In genomic region chr19:43776285-43776684, GRCh38 we compare ENCODE assay signal across 10 cellular contexts. TPM values are rescaled to one million over a fixed set of nuclear protein-coding genes. Genes with fewer than 3 reads are reported as not detected.
DNase-seq lines count a peak whose midpoint lies in the region; ATAC-seq, FAIRE-seq and TF ChIP-seq lines count a peak whose summit lies in the region.
"Had no signal": no experiment of that assay in that cellular context is flagged by ENCODE, and none has a peak within 500 bp of the region (broad histone marks: within the 10 kb centered on the region; RNA-seq: fewer than 3 reads in every experiment).

No MANE protein-coding gene starts in this region.

- BruUV-seq in IMR-90 (replicated peaks; lab: Mats Ljungman, UMichigan), result no TSS peak

- H3K23ac ChIP-seq in IMR-90 (ENCODE audit: low read depth, low read length) (no peak overlapping the region), H1 (ENCODE audit: insufficient read length) (no peak overlapping the region)

- H2AK5ac ChIP-seq in IMR-90 (ENCODE audit: low read depth, low read length) (0 out of 2 replicates have a peak overlapping the region, but pooled peaks have one; percentile 13), H1 (ENCODE audit: low read depth, low read length) (no peak overlapping the region)

- FAIRE-seq in H1 (lab: Jason Lieb, UNC), result no peak

- TF ChIP-seq RAD21 in IMR-90 (IDR thresholded peaks at IDR 0.05; ENCODE audit: low read length) (no peak), H1 (IDR thresholded peaks at IDR 0.05 in 1 of 2, conservative IDR thresholded peaks at IDR 0.05 in 1 of 2; ENCODE audit: low read depth in 2 of 2, low read length in 2 of 2) (no peak)

- H3F3A ChIP-seq in GM23338 (replicated peaks; ENCODE audit: low read depth), result no peaks in the 10 kb centered on the region

- no peak overlapping the region for H2BK12ac ChIP-seq in H1 (ENCODE audit: low read depth, low read length)

- H4K8ac ChIP-seq in IMR-90 (ENCODE audit: low read depth in 2 of 2, low read length in 2 of 2) (no peak overlapping the region), H1 (ENCODE audit: extremely low read depth, insufficient read depth, low read length) (no peak overlapping the region)

- H3K79me2 ChIP-seq in H1 (ENCODE audit: control insufficient read depth in 1 of 2, insufficient read depth in 2 of 2, low read length in 2 of 2) (no peaks in the 10 kb centered on the region), GM23338 (replicated peaks; ENCODE audit: insufficient read depth) (no peaks in the 10 kb centered on the region)

- no peak for TF ChIP-seq POLR2A in IMR-90 (IDR thresholded peaks at IDR 0.05; ENCODE audit: low read depth, low read length)
- no peak for TF ChIP-seq POLR2A in H1 (IDR thresholded peaks at IDR 0.05; ENCODE audit: control extremely low read depth in 1 of 2, low read depth in 2 of 2, low read length in 2 of 2)

- H3K18ac ChIP-seq in IMR-90 (ENCODE audit: low read depth, low read length) (no peak overlapping the region), H1 (ENCODE audit: extremely low read depth, low read length) (no peak overlapping the region)

- no peaks in the 10 kb centered on the region for H3K79me1 ChIP-seq in IMR-90 (ENCODE audit: low read depth in 1 of 2, low read length in 2 of 2)
- H3K79me1 ChIP-seq in H1 (ENCODE audit: low read depth, low read length), result no peaks in the 10 kb centered on the region; the same call in 1 of the 2 replicates

- H2AFZ ChIP-seq in IMR-90 (replicated peaks; ENCODE audit: low read length, poor library complexity) (no peak overlapping the region), H1 (ENCODE audit: low read length) (no peak overlapping the region), GM23338 (no peak overlapping the region)

- H3K27me3 ChIP-seq in IMR-90 (ENCODE audit: control insufficient read depth, insufficient read depth, low read length), result peaks cover 11% of the 10 kb centered on the region
- H3K27me3 ChIP-seq in H1 (replicated peaks in 1 of 4; ENCODE audit: control insufficient read depth in 3 of 4, extremely low read depth in 1 of 4, insufficient read depth in 3 of 4, low read length in 3 of 4), result peaks cover 11 to 35% (median 28%) of the 10 kb centered on the region in 4 experiments
- peaks cover 44% of the 10 kb centered on the region for H3K27me3 ChIP-seq in GM23338 (ENCODE audit: insufficient read depth)
- H3K27me3 ChIP-seq in WERI-Rb-1 (ENCODE audit: insufficient read depth, low read depth, severe bottlenecking), result no peaks in the 10 kb centered on the region
- H3K27me3 ChIP-seq: MG63 had no signal

- DNase-seq in IMR-90 (no peak), H1 (ENCODE audit: low read depth in 1 of 2, low spot score in 2 of 2) (no peak), DMS 273 treated with DMSO at 0.1 percent for 48 hours (lab: John Stamatoyannopoulos, UW) (no peak), GM23338 (ENCODE audit: low spot score) (no peak), WERI-Rb-1 (no peak)
- no peak for DNase-seq in activated CD4-positive, alpha-beta memory T cell treated with anti-CD3 and anti-CD28 coated beads, Interleukin-2, amount 10 ng/mL, durations not matched to agents 7 days and 5 days
- DNase-seq in stimulated activated effector memory CD8-positive, alpha-beta T cell treated with anti-CD3 and anti-CD28 coated beads, Interleukin-12 subunit alpha, Interleukin-12 subunit beta, amount 100 ng/mL, for 72 hours (ENCODE audit: low spot score in 2 of 2), result no peak
- DNase-seq: amygdala, MG63, NCI-H526 had no signal

- CTCF ChIA-PET in IMR-90 (lab: Yijun Ruan, JAX), result interaction anchor here (0.9 kb wide), 1 partner anchor 11 kb away, joined by 3 read pairs; no protein-coding TSS in a partner anchor
- CTCF ChIA-PET in activated CD4-positive, alpha-beta memory T cell treated with anti-CD3 and anti-CD28 coated beads, Interleukin-2, amount 10 ng/mL, durations not matched to agents 7 days and 5 days (lab: Charles Lee), result interaction anchor here (0.8 to 8.6 kb wide), 3 partner anchors 9 to 31 kb away, joined by 3 to 124 read pairs (median 9); no protein-coding TSS in a partner anchor
- CTCF ChIA-PET in H1 (lab: Charles Lee; ENCODE audit: partially characterized antibody), result interaction anchor here (0.6 to 37.0 kb wide), 10 partner anchors 9 to 256 kb away, joined by 3 to 703 read pairs (median 3); partner anchors contain the start of genes PLAUR and SMG9

- H3K27ac ChIP-seq in IMR-90 (ENCODE audit: insufficient read depth, low read length) (no peak overlapping the region), H1 (ENCODE audit: low read depth, low read length) (no peak overlapping the region), GM23338 (ENCODE audit: low read depth) (no peak overlapping the region), WERI-Rb-1 (no peak overlapping the region)

- H2BK120ac ChIP-seq in IMR-90 (ENCODE audit: low read depth, low read length), result no peak overlapping the region
- no peak overlapping the region for H2BK120ac ChIP-seq in H1 (replicated peaks; ENCODE audit: low read depth, low read length)

- no peak overlapping the region for H3K4me3 ChIP-seq in IMR-90 (ENCODE audit: insufficient read depth, low read depth, low read length)
- no peak overlapping the region for H3K4me3 ChIP-seq in H1 (ENCODE audit: extremely low read depth in 1 of 4, insufficient read depth in 2 of 4, low read depth in 3 of 4, low read length in 4 of 4)
- H3K4me3 ChIP-seq in GM23338, result no peak overlapping the region
- H3K4me3 ChIP-seq in WERI-Rb-1 (ENCODE audit: low read depth, low read length), result no peak overlapping the region
- H3K4me3 ChIP-seq: MG63 had no signal

- H2BK20ac ChIP-seq in IMR-90 (ENCODE audit: low read depth, low read length) (no peak overlapping the region), H1 (ENCODE audit: low read length) (no peak overlapping the region)

- no peaks in the 10 kb centered on the region for H3K9me3 Mint-ChIP-seq in activated CD4-positive, alpha-beta memory T cell treated with anti-CD3 and anti-CD28 coated beads, Interleukin-2, amount 10 ng/mL, durations not matched to agents 7 days and 5 days
- H3K9me3 Mint-ChIP-seq in stimulated activated effector memory CD8-positive, alpha-beta T cell treated with anti-CD3 and anti-CD28 coated beads, Interleukin-12 subunit alpha, Interleukin-12 subunit beta, amount 100 ng/mL, for 72 hours, result no peaks in the 10 kb centered on the region
- H3K9me3 Mint-ChIP-seq in GM23338, result no peaks in the 10 kb centered on the region; the same call in 2 of the 3 replicates

- no peak overlapping the region for H4K5ac ChIP-seq in IMR-90 (ENCODE audit: low read depth, low read length)
- H4K5ac ChIP-seq in H1 (ENCODE audit: insufficient read length, low read depth, low read length), result no peak overlapping the region

- H2BK15ac ChIP-seq in IMR-90 (ENCODE audit: low read depth, low read length) (no peak overlapping the region), H1 (ENCODE audit: low read length) (no peak overlapping the region)

- ATAC-seq in IMR-90 (ENCODE audit: low read depth), result no peak
- peak; percentile 29 for ATAC-seq in stimulated activated effector memory CD8-positive, alpha-beta T cell treated with anti-CD3 and anti-CD28 coated beads, Interleukin-12 subunit alpha, Interleukin-12 subunit beta, amount 100 ng/mL, for 72 hours
- ATAC-seq in GM23338, result no peak

- POLR2A ChIA-PET in IMR-90 (lab: Charles Lee; ENCODE audit: unreplicated experiment), result no interaction called here
- POLR2A ChIA-PET in activated CD4-positive, alpha-beta memory T cell treated with anti-CD3 and anti-CD28 coated beads, Interleukin-2, amount 10 ng/mL, durations not matched to agents 7 days and 5 days (lab: Charles Lee), result interaction anchor here (1.1 to 9.4 kb wide), 4 partner anchors 9 to 21 kb away, joined by 4 to 152 read pairs (median 77); partner anchors contain the start of gene SMG9
- POLR2A ChIA-PET in H1 (lab: Charles Lee; ENCODE audit: partially characterized antibody), result interaction anchor here (5.3 kb wide), 1 partner anchor 22 kb away, joined by 23 read pairs; the partner anchor contains the start of gene SMG9

- H3K36me3 ChIP-seq in IMR-90 (ENCODE audit: control insufficient read depth, insufficient read depth, low read length) (no peaks in the 10 kb centered on the region), H1 (ENCODE audit: control insufficient read depth in 2 of 4, insufficient read depth in 4 of 4, low read length in 3 of 4) (no peaks in the 10 kb centered on the region), GM23338 (ENCODE audit: insufficient read depth) (no peaks in the 10 kb centered on the region), WERI-Rb-1 (no peaks in the 10 kb centered on the region)
- H3K36me3 ChIP-seq: MG63 had no signal

- H3K9me3 ChIP-seq in IMR-90 (ENCODE audit: control insufficient read depth, insufficient read depth, low read length), result no peaks in the 10 kb centered on the region
- H3K9me3 ChIP-seq in H1 (ENCODE audit: insufficient read depth in 2 of 2, low read depth in 1 of 2, low read length in 1 of 2), result no peaks in the 10 kb centered on the region
- H3K9me3 ChIP-seq in WERI-Rb-1 (ENCODE audit: severe bottlenecking), result no peaks in the 10 kb centered on the region
- H3K9me3 ChIP-seq: MG63 had no signal

- peaks cover 49% of the 10 kb centered on the region for H3K4me1 Mint-ChIP-seq in activated CD4-positive, alpha-beta memory T cell treated with anti-CD3 and anti-CD28 coated beads, Interleukin-2, amount 10 ng/mL, durations not matched to agents 7 days and 5 days
- H3K4me1 Mint-ChIP-seq in stimulated activated effector memory CD8-positive, alpha-beta T cell treated with anti-CD3 and anti-CD28 coated beads, Interleukin-12 subunit alpha, Interleukin-12 subunit beta, amount 100 ng/mL, for 72 hours, result peaks cover 54% of the 10 kb centered on the region
- H3K4me1 Mint-ChIP-seq in GM23338, result peaks cover 50% of the 10 kb centered on the region

- no peaks in the 10 kb centered on the region for H4K20me1 ChIP-seq in IMR-90 (ENCODE audit: insufficient read depth, low read length)
- H4K20me1 ChIP-seq in H1 (replicated peaks in 1 of 2; ENCODE audit: control insufficient read depth in 1 of 2, insufficient read depth in 2 of 2, low read length in 2 of 2), result peaks cover 0 to 1% of the 10 kb centered on the region in 2 experiments
- no peaks in the 10 kb centered on the region for H4K20me1 ChIP-seq in GM23338 (replicated peaks; ENCODE audit: insufficient read depth)

- TF ChIP-seq EP300 in H1 (IDR thresholded peaks at IDR 0.05; ENCODE audit: borderline replicate concordance in 1 of 2, low read depth in 2 of 2, low read length in 2 of 2), result no peak

- WGBS in IMR-90 (ENCODE audit: extremely low coverage in 2 of 2, insufficient read length in 1 of 2), 2 experiments, result 100% methylated on average over 2 of the region's 10 CpGs; no CpG with 5 or more reads in 1 of the 2 experiments
- 71% methylated on average over 5 of the region's 10 CpGs; no CpG with 5 or more reads in 1 of the 2 experiments for WGBS in H1 (ENCODE audit: extremely low coverage in 1 of 2, insufficient coverage in 1 of 2, insufficient read length in 1 of 2, insufficient replicate concordance in 2 of 2, low coverage in 1 of 2, low lambda C conversion rate in 2 of 2, missing lambda C conversion rate in 1 of 2), 2 experiments

- peaks cover 9% of the 10 kb centered on the region for H3K23me2 ChIP-seq in H1 (ENCODE audit: low read depth, low read length)

- H3K9ac ChIP-seq in IMR-90 (ENCODE audit: low read depth, low read length), result no peak overlapping the region
- no peak overlapping the region for H3K9ac ChIP-seq in H1 (replicated peaks in 1 of 4; ENCODE audit: extremely low read depth in 1 of 4, low read depth in 3 of 4, low read length in 3 of 4)

- intact Hi-C loops in IMR-90 (cut with micrococcal nuclease), result no loop called here

- in situ Hi-C loops in IMR-90 (cut with MboI; ENCODE audit: low sequenced_read_pairs), result no loop called here

- H3K9me1 ChIP-seq in IMR-90 (ENCODE audit: insufficient read depth, low read length), result peaks cover 3% of the 10 kb centered on the region

- H3K56ac ChIP-seq in IMR-90 (ENCODE audit: extremely low read depth, insufficient read depth, low read length) (no peak overlapping the region), H1 (replicated peaks; ENCODE audit: insufficient read length, low read depth, low read length) (no peak overlapping the region)

- H3K4me3 Mint-ChIP-seq in activated CD4-positive, alpha-beta memory T cell treated with anti-CD3 and anti-CD28 coated beads, Interleukin-2, amount 10 ng/mL, durations not matched to agents 7 days and 5 days, result peak overlapping the region; percentile 34
- H3K4me3 Mint-ChIP-seq in stimulated activated effector memory CD8-positive, alpha-beta T cell treated with anti-CD3 and anti-CD28 coated beads, Interleukin-12 subunit alpha, Interleukin-12 subunit beta, amount 100 ng/mL, for 72 hours, result peak overlapping the region; percentile 78
- H3K4me3 Mint-ChIP-seq in GM23338, result no peak overlapping the region

- no peak overlapping the region for H3K4me2 ChIP-seq in IMR-90 (ENCODE audit: low read depth, low read length)
- 0 out of 4 replicates have a peak overlapping the region, but pooled peaks of 1 of the 2 experiments have one; percentile 2 for H3K4me2 ChIP-seq in H1 (ENCODE audit: insufficient read depth in 1 of 2, low read depth in 2 of 2, low read length in 2 of 2)
- H3K4me2 ChIP-seq in GM23338, result no peak overlapping the region

- no peak overlapping the region for H3K14ac ChIP-seq in IMR-90 (replicated peaks; ENCODE audit: low read depth, low read length)
- no peak overlapping the region for H3K14ac ChIP-seq in H1 (ENCODE audit: insufficient read length)

- no peak for TF ChIP-seq CTCF in IMR-90 (conservative IDR thresholded peaks at IDR 0.05; ENCODE audit: low read depth, low read length)
- TF ChIP-seq CTCF in H1 (IDR thresholded peaks at IDR 0.05; ENCODE audit: control extremely low read depth in 1 of 3, insufficient read depth in 1 of 3, low read depth in 1 of 3, low read length in 3 of 3), result no peak
- TF ChIP-seq CTCF in GM23338 (conservative IDR thresholded peaks at IDR 0.05; ENCODE audit: low read depth in 2 of 2), result peak in 1 of 2 experiments; percentile 15; a peak in 1 of 4 replicates
- no peak for TF ChIP-seq CTCF in WERI-Rb-1 (IDR thresholded peaks at IDR 0.05; ENCODE audit: low read depth, low read length)

- no peak overlapping the region for H3K4ac ChIP-seq in IMR-90 (ENCODE audit: low read depth, low read length)
- no peak overlapping the region for H3K4ac ChIP-seq in H1 (replicated peaks; ENCODE audit: insufficient read length, low read depth, low read length)

- dilution Hi-C loops in IMR-90 (cut with HindIII; ENCODE audit: low sequenced_read_pairs, unreplicated experiment), result no loop called here

- H3K9me2 ChIP-seq in GM23338 (ENCODE audit: insufficient read depth), result no peaks in the 10 kb centered on the region

- H2AK9ac ChIP-seq in IMR-90 (replicated peaks; ENCODE audit: low read depth, low read length, poor library complexity), result no peak overlapping the region

- no peaks in the 10 kb centered on the region for H3K27me3 Mint-ChIP-seq in activated CD4-positive, alpha-beta memory T cell treated with anti-CD3 and anti-CD28 coated beads, Interleukin-2, amount 10 ng/mL, durations not matched to agents 7 days and 5 days
- H3K27me3 Mint-ChIP-seq in GM23338 (ENCODE audit: insufficient read depth, low read depth, poor library complexity), result peaks cover 43% of the 10 kb centered on the region

- H3K36me3 Mint-ChIP-seq in activated CD4-positive, alpha-beta memory T cell treated with anti-CD3 and anti-CD28 coated beads, Interleukin-2, amount 10 ng/mL, durations not matched to agents 7 days and 5 days (ENCODE audit: low read depth), result peaks cover 62% of the 10 kb centered on the region
- peaks cover 94% of the 10 kb centered on the region for H3K36me3 Mint-ChIP-seq in stimulated activated effector memory CD8-positive, alpha-beta T cell treated with anti-CD3 and anti-CD28 coated beads, Interleukin-12 subunit alpha, Interleukin-12 subunit beta, amount 100 ng/mL, for 72 hours
- no peaks in the 10 kb centered on the region for H3K36me3 Mint-ChIP-seq in GM23338 (ENCODE audit: low read depth)

- peak overlapping the region; percentile 72 for H3K27ac Mint-ChIP-seq in activated CD4-positive, alpha-beta memory T cell treated with anti-CD3 and anti-CD28 coated beads, Interleukin-2, amount 10 ng/mL, durations not matched to agents 7 days and 5 days
- peak overlapping the region; percentile 23 for H3K27ac Mint-ChIP-seq in stimulated activated effector memory CD8-positive, alpha-beta T cell treated with anti-CD3 and anti-CD28 coated beads, Interleukin-12 subunit alpha, Interleukin-12 subunit beta, amount 100 ng/mL, for 72 hours
- no peak overlapping the region for H3K27ac Mint-ChIP-seq in GM23338

- H4K91ac ChIP-seq in IMR-90 (ENCODE audit: insufficient read depth, low read depth, low read length), result no peak overlapping the region
- H4K91ac ChIP-seq in H1 (replicated peaks; ENCODE audit: insufficient read length, low read length), result no peak overlapping the region

- H2BK5ac ChIP-seq in IMR-90 (ENCODE audit: low read depth, low read length, poor library complexity, severe bottlenecking), result no peak overlapping the region
- H2BK5ac ChIP-seq in H1 (ENCODE audit: low read depth, low read length), result no peak overlapping the region

- peaks cover 7% of the 10 kb centered on the region for H3K4me1 ChIP-seq in IMR-90 (ENCODE audit: control insufficient read depth, insufficient read depth, low read length)
- peaks cover 4 to 20% (median 11%) of the 10 kb centered on the region in 4 experiments for H3K4me1 ChIP-seq in H1 (replicated peaks in 1 of 4; ENCODE audit: control insufficient read depth in 3 of 4, insufficient read depth in 4 of 4, low read length in 3 of 4)
- peaks cover 36% of the 10 kb centered on the region for H3K4me1 ChIP-seq in GM23338 (ENCODE audit: insufficient read depth)

RNA-seq across cellular contexts. Expression of gene KCNN4, which starts 4.5 kb away (rescaled TPM):
- total RNA-seq in IMR-90 (2012; rRNA removed), result 0.54 and 0.83 TPM in 2 replicates
- polyA plus RNA-seq in IMR-90 (2012; rRNA removed) (0.99 and 1.2 TPM in 2 replicates), H1 (2011; rRNA removed) (1.5 and 2.0 TPM in 2 replicates), GM23338 (2016; fragmentation: Nextera tagmentation; extraction: Ambion mirVana) (0.75 and 0.86 TPM in 2 replicates)
- polyA plus RNA-seq in IMR-90 (2012; cell fraction: cytosol; rRNA removed), result 0.80 and 0.93 TPM in 2 replicates
- 1.3 and 4.5 TPM in 2 replicates for polyA plus RNA-seq in IMR-90 (2012; cell fraction: nucleus; rRNA removed; ENCODE audit: low replicate concordance)
- total RNA-seq in activated CD4-positive, alpha-beta memory T cell treated with anti-CD3 and anti-CD28 coated beads, Interleukin-2, amount 10 ng/mL, durations not matched to agents 7 days and 5 days, result 10 to 100 TPM; 71.7 to 72.3 TPM
- 0.78 and 1.0 TPM in 2 replicates for total RNA-seq in H1 (2021; fragmentation: NEBNext Ultra II Directional; extraction: Animal tissue kit (Norgen Biotek cat#: 25700))
- polyA plus RNA-seq in H1 (2011; cell fraction: cytosol; rRNA removed), result 1.6 TPM
- 3.1 TPM for polyA plus RNA-seq in H1 (2011; cell fraction: nucleus; rRNA removed)
- polyA plus RNA-seq in H1 (2012, experiment 1 of 2), result 0.64 to 1.2 TPM (median 0.86 TPM) in 4 replicates
- 0.56 TPM for polyA plus RNA-seq in H1 (2012, experiment 2 of 2)
- polyA plus RNA-seq in H1 (2013, experiment 1 of 2), result 1.1 TPM
- 1.1 TPM for polyA plus RNA-seq in H1 (2013, experiment 2 of 2)
- polyA minus RNA-seq in H1 (2011; rRNA and poly(A)+ RNA removed), result 0.39 and 0.54 TPM in 2 replicates
- not detected for polyA minus RNA-seq in H1 (2011; cell fraction: cytosol; rRNA and poly(A)+ RNA removed)
- 2.1 TPM for polyA minus RNA-seq in H1 (2011; cell fraction: nucleus; rRNA and poly(A)+ RNA removed)
- total RNA-seq in GM23338 (2014; rRNA removed; shearing (Covaris generic)), result 3.2 and 3.4 TPM in 2 replicates

RNA-seq across cellular contexts. Expression of gene SMG9, which starts 21.5 kb away (rescaled TPM):
- total RNA-seq in IMR-90 (2012; rRNA removed), result 4.8 and 5.8 TPM in 2 replicates
- polyA plus RNA-seq in IMR-90 (2012; rRNA removed) (21.4 and 24.3 TPM in 2 replicates), H1 (2011; rRNA removed) (20.4 and 25.6 TPM in 2 replicates), GM23338 (2016; fragmentation: Nextera tagmentation; extraction: Ambion mirVana) (14.0 and 15.7 TPM in 2 replicates)
- 8.3 and 9.1 TPM in 2 replicates for polyA plus RNA-seq in IMR-90 (2012; cell fraction: cytosol; rRNA removed)
- 60.7 and 76.3 TPM in 2 replicates for polyA plus RNA-seq in IMR-90 (2012; cell fraction: nucleus; rRNA removed; ENCODE audit: low replicate concordance)
- total RNA-seq in activated CD4-positive, alpha-beta memory T cell treated with anti-CD3 and anti-CD28 coated beads, Interleukin-2, amount 10 ng/mL, durations not matched to agents 7 days and 5 days, result 10 to 100 TPM; 58.1 to 64.6 TPM
- 28.7 and 34.0 TPM in 2 replicates for total RNA-seq in H1 (2021; fragmentation: NEBNext Ultra II Directional; extraction: Animal tissue kit (Norgen Biotek cat#: 25700))
- polyA plus RNA-seq in H1 (2011; cell fraction: cytosol; rRNA removed), result 16.5 TPM
- polyA plus RNA-seq in H1 (2011; cell fraction: nucleus; rRNA removed), result 50.0 TPM
- 21.5 to 33.3 TPM (median 28.7 TPM) in 4 replicates for polyA plus RNA-seq in H1 (2012, experiment 1 of 2)
- 14.0 TPM for polyA plus RNA-seq in H1 (2012, experiment 2 of 2)
- polyA plus RNA-seq in H1 (2013, experiment 1 of 2), result 13.1 TPM
- 12.1 TPM for polyA plus RNA-seq in H1 (2013, experiment 2 of 2)
- polyA minus RNA-seq in H1 (2011; rRNA and poly(A)+ RNA removed), result 13.7 and 13.8 TPM in 2 replicates
- polyA minus RNA-seq in H1 (2011; cell fraction: cytosol; rRNA and poly(A)+ RNA removed), result 12.5 TPM
- 15.1 TPM for polyA minus RNA-seq in H1 (2011; cell fraction: nucleus; rRNA and poly(A)+ RNA removed)
- 6.3 and 13.2 TPM in 2 replicates for total RNA-seq in GM23338 (2014; rRNA removed; shearing (Covaris generic))

RNA-seq across cellular contexts. Expression of gene LYPD5, which starts 26.0 kb away (rescaled TPM):
- total RNA-seq in IMR-90 (2012; rRNA removed), result under 0.01 and 0.36 TPM in 2 replicates
- polyA plus RNA-seq in IMR-90 (2012; rRNA removed), result 0.27 and 0.31 TPM in 2 replicates
- 0.15 and 0.93 TPM in 2 replicates for polyA plus RNA-seq in IMR-90 (2012; cell fraction: cytosol; rRNA removed)
- 0.36 and 0.54 TPM in 2 replicates for polyA plus RNA-seq in IMR-90 (2012; cell fraction: nucleus; rRNA removed; ENCODE audit: low replicate concordance)
- total RNA-seq in activated CD4-positive, alpha-beta memory T cell treated with anti-CD3 and anti-CD28 coated beads, Interleukin-2, amount 10 ng/mL, durations not matched to agents 7 days and 5 days, result under 1 TPM; 0.70 to 0.71 TPM
- 0.59 and 0.74 TPM in 2 replicates for total RNA-seq in H1 (2021; fragmentation: NEBNext Ultra II Directional; extraction: Animal tissue kit (Norgen Biotek cat#: 25700))
- polyA plus RNA-seq in H1 (2011; rRNA removed), result 4.3 TPM in 2 replicates
- polyA plus RNA-seq in H1 (2011; cell fraction: cytosol; rRNA removed), result 2.2 TPM
- polyA plus RNA-seq in H1 (2011; cell fraction: nucleus; rRNA removed), result 3.5 TPM
- polyA plus RNA-seq in H1 (2012, experiment 1 of 2), result 0.83 to 1.4 TPM (median 1.0 TPM) in 4 replicates
- 1.2 TPM for polyA plus RNA-seq in H1 (2012, experiment 2 of 2)
- polyA plus RNA-seq in H1 (2013, experiment 1 of 2), result 1.0 TPM
- 0.75 TPM for polyA plus RNA-seq in H1 (2013, experiment 2 of 2)
- polyA minus RNA-seq in H1 (2011; rRNA and poly(A)+ RNA removed), result 1.4 and 1.5 TPM in 2 replicates
- 0.88 TPM for polyA minus RNA-seq in H1 (2011; cell fraction: cytosol; rRNA and poly(A)+ RNA removed)
- polyA minus RNA-seq in H1 (2011; cell fraction: nucleus; rRNA and poly(A)+ RNA removed), result 6.1 TPM
- 0.54 and 1.1 TPM in 2 replicates for total RNA-seq in GM23338 (2014; rRNA removed; shearing (Covaris generic))
- polyA plus RNA-seq in GM23338 (2016; fragmentation: Nextera tagmentation; extraction: Ambion mirVana), result 0.61 and 1.5 TPM in 2 replicates

RNA-seq across cellular contexts. Expression of gene ZNF283, which starts 50.8 kb away (rescaled TPM):
- total RNA-seq in IMR-90 (2012; rRNA removed), result 5.0 and 10.3 TPM in 2 replicates
- polyA plus RNA-seq in IMR-90 (2012; rRNA removed) (1.2 and 2.1 TPM in 2 replicates), H1 (2011; rRNA removed) (1.1 and 1.6 TPM in 2 replicates), GM23338 (2016; fragmentation: Nextera tagmentation; extraction: Ambion mirVana) (3.0 and 3.1 TPM in 2 replicates)
- polyA plus RNA-seq in IMR-90 (2012; cell fraction: cytosol; rRNA removed), result 0.08 and 0.53 TPM in 2 replicates
- 0.45 and 3.6 TPM in 2 replicates for polyA plus RNA-seq in IMR-90 (2012; cell fraction: nucleus; rRNA removed; ENCODE audit: low replicate concordance)
- 1 to 10 TPM; 6.5 to 6.8 TPM for total RNA-seq in activated CD4-positive, alpha-beta memory T cell treated with anti-CD3 and anti-CD28 coated beads, Interleukin-2, amount 10 ng/mL, durations not matched to agents 7 days and 5 days
- 3.6 and 4.3 TPM in 2 replicates for total RNA-seq in H1 (2021; fragmentation: NEBNext Ultra II Directional; extraction: Animal tissue kit (Norgen Biotek cat#: 25700))
- polyA plus RNA-seq in H1 (2011; cell fraction: cytosol; rRNA removed), result 1.8 TPM
- polyA plus RNA-seq in H1 (2011; cell fraction: nucleus; rRNA removed), result 2.0 TPM
- polyA plus RNA-seq in H1 (2012, experiment 1 of 2), result 3.4 to 5.3 TPM (median 3.6 TPM) in 4 replicates
- 0.26 TPM for polyA plus RNA-seq in H1 (2012, experiment 2 of 2)
- polyA plus RNA-seq in H1 (2013, experiment 1 of 2), result 3.7 TPM
- polyA plus RNA-seq in H1 (2013, experiment 2 of 2), result 4.0 TPM
- polyA minus RNA-seq in H1 (2011; rRNA and poly(A)+ RNA removed), result 5.0 and 9.2 TPM in 2 replicates
- 2.4 TPM for polyA minus RNA-seq in H1 (2011; cell fraction: cytosol; rRNA and poly(A)+ RNA removed)
- 18.0 TPM for polyA minus RNA-seq in H1 (2011; cell fraction: nucleus; rRNA and poly(A)+ RNA removed)
- total RNA-seq in GM23338 (2014; rRNA removed; shearing (Covaris generic)), result 8.7 and 12.0 TPM in 2 replicates

Comparison
In these comparisons a context has a peak if more than half of its experiments do, and no peak if none do; other contexts are left out.
1. RNA of gene KCNN4, which starts 4.5 kb away (total RNA-seq): 71.7 to 72.3 TPM in activated CD4-positive, alpha-beta memory T cell treated with anti-CD3 and anti-CD28 coated beads, Interleukin-2, amount 10 ng/mL, durations not matched to agents 7 days and 5 days; 3.2 to 3.4 TPM in GM23338, 0.78 to 1.0 TPM in H1 and 0.54 to 0.83 TPM in IMR-90; every median in the first group is over 10 times any median in the second.